Comparison of ENCODE assay signal across 8 cellular contexts in genomic region chr9:111484564-111484878, GRCh38. TPM values are rescaled to one million over a fixed set of nuclear protein-coding genes. Genes with fewer than 3 reads are reported as not detected.
A peak's percentile ranks its signal among the peaks of the same experiment; 100 is the strongest.
DNase-seq lines count a peak whose midpoint lies in the region; ATAC-seq, FAIRE-seq and TF ChIP-seq lines count a peak whose summit lies in the region.

No MANE protein-coding gene starts in this region.

- peaks cover 0 to 30% of the 10 kb centered on the region in 2 donors for H3K4me1 ChIP-seq in right atrium auricular region
- H3K4me1 ChIP-seq in iPS DF 6.9 (ENCODE audit: control insufficient read depth, insufficient read depth, low read length), result peaks cover 1% of the 10 kb centered on the region; the same call in 1 of the 2 replicates

- no CpG with 5 or more reads among the region's 4 CpGs for WGBS in iPS DF 6.9 (ENCODE audit: insufficient coverage, insufficient read length)

- H3K9me3 Mint-ChIP-seq in activated B cell treated with CpG ODN at 0.5 μM for 24 hours, result no peaks in the 10 kb centered on the region
- H3K9me3 Mint-ChIP-seq in stimulated activated naive B cell treated with anti-CD40 and anti-IgM and Interleukin-4, amounts not matched to agents 10 μg/mL and 1 μg/mL and 100 μg/mL, for 72 hours, result no peaks in the 10 kb centered on the region

- H3K27ac Mint-ChIP-seq in activated B cell treated with CpG ODN at 0.5 μM for 24 hours, result peak overlapping the region; percentile 86
- H3K27ac Mint-ChIP-seq in stimulated activated naive B cell treated with anti-CD40 and anti-IgM and Interleukin-4, amounts not matched to agents 10 μg/mL and 1 μg/mL and 100 μg/mL, for 72 hours, result peak overlapping the region; percentile 92

- H3K36me3 Mint-ChIP-seq in activated B cell treated with CpG ODN at 0.5 μM for 24 hours (ENCODE audit: low read depth), result peaks cover 2% of the 10 kb centered on the region
- H3K36me3 Mint-ChIP-seq in stimulated activated naive B cell treated with anti-CD40 and anti-IgM and Interleukin-4, amounts not matched to agents 10 μg/mL and 1 μg/mL and 100 μg/mL, for 72 hours, result peaks cover 5 to 7% of the 10 kb centered on the region in 2 donors

- DNase-seq in right atrium auricular region (ENCODE audit: low spot score), result no peak
- DNase-seq in cardiac septum (ENCODE audit: low spot score), result no peak
- DNase-seq in activated B cell treated with CpG ODN at 0.5 μM for 24 hours, result no peak
- no peak for DNase-seq in iPS DF 6.9 (ENCODE audit: low read depth, low spot score)
- no peak for DNase-seq in stimulated activated naive B cell treated with anti-CD40 and anti-IgM and Interleukin-4, amounts not matched to agents 10 μg/mL and 1 μg/mL and 100 μg/mL, for 72 hours
- DNase-seq in stimulated activated CD4-positive, alpha-beta T cell treated with anti-CD3 and anti-CD28 coated beads, Interleukin-2, amount 100 ng/mL, for 48 hours, result no peak
- DNase-seq in RCC 7860 (ENCODE audit: low spot score), result no peak

- peaks cover 26% of the 10 kb centered on the region for H3K4me1 Mint-ChIP-seq in activated B cell treated with CpG ODN at 0.5 μM for 24 hours
- H3K4me1 Mint-ChIP-seq in stimulated activated naive B cell treated with anti-CD40 and anti-IgM and Interleukin-4, amounts not matched to agents 10 μg/mL and 1 μg/mL and 100 μg/mL, for 72 hours, result peaks cover 16 to 27% of the 10 kb centered on the region in 2 donors

- no peak for ATAC-seq in activated B cell treated with CpG ODN at 0.5 μM for 24 hours (ENCODE audit: low read depth)
- no peak for ATAC-seq in stimulated activated naive B cell treated with anti-CD40 and anti-IgM and Interleukin-4, amounts not matched to agents 10 μg/mL and 1 μg/mL and 100 μg/mL, for 72 hours (replicated peaks)
- ATAC-seq in HG03521 (IDR thresholded peaks at IDR 0.05; ENCODE audit: unreplicated experiment), result no peak

- POLR2A ChIA-PET in activated B cell treated with CpG ODN at 0.5 μM for 24 hours (lab: Charles Lee), result interaction anchor here (0.7 kb wide), 1 partner anchor 1880 kb away, joined by 4 read pairs; no protein-coding TSS in a partner anchor

- H3K27me3 ChIP-seq in right atrium auricular region, result no peaks in the 10 kb centered on the region
- H3K27me3 ChIP-seq in iPS DF 6.9 (ENCODE audit: control insufficient read depth, insufficient read depth, low read length), result no peaks in the 10 kb centered on the region

- FAIRE-seq in RCC 7860 (lab: Jason Lieb, UNC), result no peak

- CTCF ChIA-PET in activated B cell treated with CpG ODN at 0.5 μM for 24 hours (lab: Charles Lee), result no interaction called here

- H3K9me3 ChIP-seq in right atrium auricular region, result no peaks in the 10 kb centered on the region
- H3K9me3 ChIP-seq in iPS DF 6.9 (ENCODE audit: control insufficient read depth, insufficient read depth, low read length), result no peaks in the 10 kb centered on the region

- peaks cover 4% of the 10 kb centered on the region for H3K27me3 Mint-ChIP-seq in activated B cell treated with CpG ODN at 0.5 μM for 24 hours
- peaks cover 8 to 9% of the 10 kb centered on the region in 2 donors for H3K27me3 Mint-ChIP-seq in stimulated activated naive B cell treated with anti-CD40 and anti-IgM and Interleukin-4, amounts not matched to agents 10 μg/mL and 1 μg/mL and 100 μg/mL, for 72 hours

- H3K27ac ChIP-seq in right atrium auricular region (peak overlapping the region; percentile 98 to 99), iPS DF 6.9 (ENCODE audit: low read length) (no peak overlapping the region)

- intact Hi-C loops in cardiac septum (cut with DNase I), result no loop called here
- intact Hi-C loops in activated B cell treated with CpG ODN at 0.5 μM for 24 hours (cut with micrococcal nuclease), result loop anchor here (1.0 to 10.0 kb wide), 8 partner anchors 41 to 1793 kb away; partner anchors contain the start of genes CDC26, DNAJC25, GNG10 and KIAA1958

- H3K4me3 ChIP-seq in right atrium auricular region (peak overlapping the region; percentile 83 to 98), iPS DF 6.9 (ENCODE audit: low read length) (peak overlapping the region; percentile 99; the same call in 1 of the 2 replicates)

- TF ChIP-seq CTCF in right atrium auricular region (IDR thresholded peaks at IDR 0.05) (no peak), activated B cell treated with CpG ODN at 0.5 μM for 24 hours (IDR thresholded peaks at IDR 0.05) (no peak)

- H3K36me3 ChIP-seq in right atrium auricular region (no peaks in the 10 kb centered on the region), iPS DF 6.9 (ENCODE audit: control insufficient read depth, insufficient read depth, low read length) (no peaks in the 10 kb centered on the region)

- peak overlapping the region; percentile 88 for H3K4me3 Mint-ChIP-seq in activated B cell treated with CpG ODN at 0.5 μM for 24 hours
- peak overlapping the region; percentile 86 to 92 for H3K4me3 Mint-ChIP-seq in stimulated activated naive B cell treated with anti-CD40 and anti-IgM and Interleukin-4, amounts not matched to agents 10 μg/mL and 1 μg/mL and 100 μg/mL, for 72 hours

RNA-seq across cellular contexts. Expression of gene ECPAS, which starts 0.3 kb away (rescaled TPM):
- 10 to 100 TPM; 62.7 to 75.5 TPM for total RNA-seq in right atrium auricular region
- 81.5 TPM for total RNA-seq in cardiac septum
- 74.2 and 81.9 TPM in 2 replicates for total RNA-seq in activated B cell treated with CpG ODN at 0.5 μM for 24 hours

RNA-seq across cellular contexts. Expression of gene ZNF483, which starts 40.5 kb away (rescaled TPM):
- total RNA-seq in right atrium auricular region (1 to 10 TPM; 5.5 to 6.9 TPM), cardiac septum (7.4 TPM), activated B cell treated with CpG ODN at 0.5 μM for 24 hours (1.4 and 2.7 TPM in 2 replicates)
